ENCODE assay signal across 1 cellular context in the genomic region with DNA sequence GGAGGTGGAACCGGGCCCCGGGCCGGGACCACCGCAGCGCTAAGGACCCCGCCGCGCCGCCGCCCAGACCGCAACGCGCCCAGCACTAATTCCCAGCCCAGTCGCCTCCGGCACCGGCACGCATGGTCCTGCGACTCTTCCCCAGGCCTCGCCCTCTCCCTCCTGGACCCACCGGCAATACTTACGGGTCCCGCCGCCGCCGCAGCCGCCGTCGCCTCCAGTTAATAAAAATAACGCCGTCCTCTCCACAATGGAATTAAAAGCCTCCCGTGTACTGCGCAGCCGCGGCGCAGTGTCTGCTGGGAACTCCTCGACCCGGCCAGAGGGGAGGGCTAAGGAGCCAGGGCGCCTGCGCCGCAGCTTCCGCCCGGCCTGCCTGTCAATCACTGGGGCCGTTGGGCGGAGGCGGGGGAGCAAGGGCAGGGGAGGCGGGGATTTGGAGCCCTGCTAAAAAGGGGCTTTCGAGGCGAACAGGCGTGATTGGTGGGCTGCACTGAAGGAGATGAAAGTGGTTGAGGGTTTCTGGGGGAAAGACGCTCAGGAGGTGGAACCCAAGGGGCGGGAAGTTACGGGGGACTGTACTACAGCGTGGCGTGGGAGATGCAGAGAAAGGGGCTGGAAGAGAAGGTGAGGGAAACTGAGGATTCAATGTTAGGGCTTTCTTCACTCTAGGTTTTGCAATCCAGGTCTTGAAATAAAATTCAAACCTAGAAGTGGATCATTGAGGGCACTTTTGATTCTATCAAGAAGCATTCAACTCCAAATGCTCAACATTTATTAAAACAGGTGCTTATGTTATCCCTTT.
A peak's percentile ranks its signal among the peaks of the same experiment; 100 is the strongest.
TF ChIP-seq lines count a peak whose summit lies in the region.

A gene with protein sequence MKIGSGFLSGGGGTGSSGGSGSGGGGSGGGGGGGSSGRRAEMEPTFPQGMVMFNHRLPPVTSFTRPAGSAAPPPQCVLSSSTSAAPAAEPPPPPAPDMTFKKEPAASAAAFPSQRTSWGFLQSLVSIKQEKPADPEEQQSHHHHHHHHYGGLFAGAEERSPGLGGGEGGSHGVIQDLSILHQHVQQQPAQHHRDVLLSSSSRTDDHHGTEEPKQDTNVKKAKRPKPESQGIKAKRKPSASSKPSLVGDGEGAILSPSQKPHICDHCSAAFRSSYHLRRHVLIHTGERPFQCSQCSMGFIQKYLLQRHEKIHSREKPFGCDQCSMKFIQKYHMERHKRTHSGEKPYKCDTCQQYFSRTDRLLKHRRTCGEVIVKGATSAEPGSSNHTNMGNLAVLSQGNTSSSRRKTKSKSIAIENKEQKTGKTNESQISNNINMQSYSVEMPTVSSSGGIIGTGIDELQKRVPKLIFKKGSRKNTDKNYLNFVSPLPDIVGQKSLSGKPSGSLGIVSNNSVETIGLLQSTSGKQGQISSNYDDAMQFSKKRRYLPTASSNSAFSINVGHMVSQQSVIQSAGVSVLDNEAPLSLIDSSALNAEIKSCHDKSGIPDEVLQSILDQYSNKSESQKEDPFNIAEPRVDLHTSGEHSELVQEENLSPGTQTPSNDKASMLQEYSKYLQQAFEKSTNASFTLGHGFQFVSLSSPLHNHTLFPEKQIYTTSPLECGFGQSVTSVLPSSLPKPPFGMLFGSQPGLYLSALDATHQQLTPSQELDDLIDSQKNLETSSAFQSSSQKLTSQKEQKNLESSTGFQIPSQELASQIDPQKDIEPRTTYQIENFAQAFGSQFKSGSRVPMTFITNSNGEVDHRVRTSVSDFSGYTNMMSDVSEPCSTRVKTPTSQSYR (minus strand): TSS at position 276 of the 805 bp plus-strand sequence. CDS start 331 bp downstream, outside the sequence.

TF ChIP-seq in K562, 482 proteins besides CTCF, POLR2A, EP300 and RAD21 (continued from another document and continues in another):
- TF ChIP-seq ZNF77 (CRISPR knock-in tag; IDR thresholded peaks at IDR 0.05), result no peak
- no peak for TF ChIP-seq SNRNP70 (optimal IDR thresholded peaks at IDR 0.05; ENCODE audit: low read depth, low read length)
- no peak for TF ChIP-seq SREBF2 (CRISPR knock-in tag; IDR thresholded peaks at IDR 0.05)
- TF ChIP-seq PCBP2 (IDR thresholded peaks at IDR 0.05; ENCODE audit: low read depth, low read length, poor library complexity, severe bottlenecking), result no peak
- TF ChIP-seq ZBTB17 (CRISPR knock-in tag; IDR thresholded peaks at IDR 0.05), result no peak; the same call in 1 of the 2 replicates
- TF ChIP-seq TSC22D4 (tag; IDR thresholded peaks at IDR 0.05), result no peak
- TF ChIP-seq MEF2A (IDR thresholded peaks at IDR 0.05; ENCODE audit: control insufficient read depth, low read depth, low read length), result no peak
- no peak for TF ChIP-seq ZNF76 (CRISPR knock-in tag; IDR thresholded peaks at IDR 0.05; ENCODE audit: borderline replicate concordance)
- TF ChIP-seq, protein P1, sequence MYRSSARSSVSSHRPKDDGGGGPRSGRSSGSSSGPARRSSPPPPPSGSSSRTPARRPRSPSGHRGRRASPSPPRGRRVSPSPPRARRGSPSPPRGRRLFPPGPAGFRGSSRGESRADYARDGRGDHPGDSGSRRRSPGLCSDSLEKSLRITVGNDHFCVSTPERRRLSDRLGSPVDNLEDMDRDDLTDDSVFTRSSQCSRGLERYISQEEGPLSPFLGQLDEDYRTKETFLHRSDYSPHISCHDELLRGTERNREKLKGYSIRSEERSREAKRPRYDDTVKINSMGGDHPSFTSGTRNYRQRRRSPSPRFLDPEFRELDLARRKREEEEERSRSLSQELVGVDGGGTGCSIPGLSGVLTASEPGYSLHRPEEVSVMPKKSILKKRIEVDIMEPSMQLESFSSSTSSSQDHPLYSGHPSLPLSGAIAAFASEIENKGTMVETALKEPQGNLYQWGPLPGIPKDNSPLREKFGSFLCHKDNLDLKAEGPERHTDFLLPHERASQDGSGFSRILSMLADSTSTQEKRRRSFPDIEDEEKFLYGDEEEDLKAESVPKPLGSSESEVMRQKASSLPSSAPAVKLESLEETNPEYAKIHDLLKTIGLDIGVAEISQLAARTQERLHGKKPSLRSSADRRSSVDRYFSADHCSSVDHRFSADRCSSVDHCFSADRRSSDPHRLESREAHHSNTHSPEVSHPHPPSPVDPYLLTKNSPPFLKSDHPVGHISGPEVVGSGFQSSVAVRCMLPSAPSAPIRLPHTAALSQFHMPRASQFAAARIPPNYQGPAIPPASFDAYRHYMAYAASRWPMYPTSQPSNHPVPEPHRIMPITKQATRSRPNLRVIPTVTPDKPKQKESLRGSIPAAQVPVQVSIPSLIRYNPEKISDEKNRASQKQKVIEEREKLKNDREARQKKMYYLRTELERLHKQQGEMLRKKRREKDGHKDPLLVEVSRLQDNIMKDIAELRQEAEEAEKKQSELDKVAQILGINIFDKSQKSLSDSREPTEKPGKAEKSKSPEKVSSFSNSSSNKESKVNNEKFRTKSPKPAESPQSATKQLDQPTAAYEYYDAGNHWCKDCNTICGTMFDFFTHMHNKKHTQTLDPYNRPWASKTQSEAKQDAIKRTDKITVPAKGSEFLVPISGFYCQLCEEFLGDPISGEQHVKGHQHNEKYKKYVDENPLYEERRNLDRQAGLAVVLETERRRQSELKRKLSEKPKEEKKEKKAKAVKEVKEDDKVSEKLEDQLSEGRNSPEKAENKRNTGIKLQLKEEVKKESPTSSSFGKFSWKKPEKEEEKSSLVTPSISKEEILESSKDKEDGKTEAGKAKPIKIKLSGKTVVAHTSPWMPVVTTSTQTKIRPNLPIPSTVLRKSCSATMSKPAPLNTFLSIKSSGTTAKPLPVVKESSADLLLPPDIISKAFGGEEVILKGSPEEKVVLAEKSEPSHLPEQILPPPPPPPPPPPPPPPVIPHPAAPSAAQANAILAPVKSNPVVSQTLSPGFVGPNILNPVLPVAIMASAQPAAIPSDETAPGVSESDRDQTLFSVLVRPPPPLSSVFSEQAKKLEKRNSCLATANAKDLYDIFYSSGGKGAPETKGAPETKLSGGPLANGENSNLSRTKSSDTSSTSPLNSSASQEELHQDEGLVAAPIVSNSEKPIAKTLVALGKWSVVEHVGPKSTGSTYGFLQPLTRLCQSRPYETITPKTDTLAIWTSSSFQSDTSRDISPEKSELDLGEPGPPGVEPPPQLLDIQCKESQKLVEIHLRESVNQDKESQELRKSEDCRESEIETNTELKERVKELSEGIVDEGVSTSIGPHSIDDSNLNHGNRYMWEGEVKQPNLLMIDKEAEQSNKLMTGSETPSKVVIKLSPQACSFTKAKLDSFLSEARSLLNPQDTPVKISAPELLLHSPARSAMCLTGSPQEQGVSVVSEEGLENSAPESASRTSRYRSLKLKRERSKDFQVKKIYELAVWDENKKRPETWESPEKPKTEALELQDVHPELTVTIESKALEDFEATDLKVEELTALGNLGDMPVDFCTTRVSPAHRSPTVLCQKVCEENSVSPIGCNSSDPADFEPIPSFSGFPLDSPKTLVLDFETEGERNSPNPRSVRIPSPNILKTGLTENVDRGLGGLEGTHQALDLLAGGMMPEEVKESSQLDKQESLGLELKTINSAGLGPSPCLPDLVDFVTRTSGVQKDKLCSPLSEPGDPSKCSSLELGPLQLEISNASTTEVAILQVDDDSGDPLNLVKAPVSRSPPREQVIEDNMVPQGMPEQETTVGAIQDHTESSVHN (IDR thresholded peaks at IDR 0.05; ENCODE audit: borderline replicate concordance in 1 of 2, low read depth in 1 of 2), result no peak
- TF ChIP-seq ETV6 (IDR thresholded peaks at IDR 0.05; ENCODE audit: borderline replicate concordance in 1 of 2, low read depth in 2 of 2, low read length in 1 of 2), result no peak
- TF ChIP-seq ETV6 (CRISPR knock-in tag; IDR thresholded peaks at IDR 0.05; ENCODE audit: borderline replicate concordance), result no peak
- TF ChIP-seq, protein P2, sequence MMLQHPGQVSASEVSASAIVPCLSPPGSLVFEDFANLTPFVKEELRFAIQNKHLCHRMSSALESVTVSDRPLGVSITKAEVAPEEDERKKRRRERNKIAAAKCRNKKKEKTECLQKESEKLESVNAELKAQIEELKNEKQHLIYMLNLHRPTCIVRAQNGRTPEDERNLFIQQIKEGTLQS (IDR thresholded peaks at IDR 0.05), result no peak
- TF ChIP-seq, protein P2 (CRISPR knock-in tag; conservative IDR thresholded peaks at IDR 0.05), result no peak; the same call in 1 of the 2 replicates
- TF ChIP-seq NCOA1 (IDR thresholded peaks at IDR 0.05; ENCODE audit: low read depth), result 0 out of 2 replicates have a peak, but pooled peaks have one; percentile 18
- TF ChIP-seq CBX5 (IDR thresholded peaks at IDR 0.05; ENCODE audit: borderline replicate concordance, low read depth), result no peak
- no peak for TF ChIP-seq ARID2 (IDR thresholded peaks at IDR 0.05)
- TF ChIP-seq, protein P3, sequence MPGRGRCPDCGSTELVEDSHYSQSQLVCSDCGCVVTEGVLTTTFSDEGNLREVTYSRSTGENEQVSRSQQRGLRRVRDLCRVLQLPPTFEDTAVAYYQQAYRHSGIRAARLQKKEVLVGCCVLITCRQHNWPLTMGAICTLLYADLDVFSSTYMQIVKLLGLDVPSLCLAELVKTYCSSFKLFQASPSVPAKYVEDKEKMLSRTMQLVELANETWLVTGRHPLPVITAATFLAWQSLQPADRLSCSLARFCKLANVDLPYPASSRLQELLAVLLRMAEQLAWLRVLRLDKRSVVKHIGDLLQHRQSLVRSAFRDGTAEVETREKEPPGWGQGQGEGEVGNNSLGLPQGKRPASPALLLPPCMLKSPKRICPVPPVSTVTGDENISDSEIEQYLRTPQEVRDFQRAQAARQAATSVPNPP (IDR thresholded peaks at IDR 0.05; ENCODE audit: borderline replicate concordance, insufficient read depth, insufficient read length), result no peak
- TF ChIP-seq CC2D1A (IDR thresholded peaks at IDR 0.05), result no peak
- TF ChIP-seq ZNF282 (CRISPR knock-in tag; IDR thresholded peaks at IDR 0.05), result no peak
- no peak for TF ChIP-seq ZNF140 (CRISPR knock-in tag; IDR thresholded peaks at IDR 0.05)
- TF ChIP-seq ETS2 (tag; IDR thresholded peaks at IDR 0.05; ENCODE audit: borderline replicate concordance, poor library complexity, severe bottlenecking), result no peak
- no peak for TF ChIP-seq FOXJ3 (CRISPR knock-in tag; IDR thresholded peaks at IDR 0.05)
- no peak for TF ChIP-seq NONO (IDR thresholded peaks at IDR 0.05; ENCODE audit: low read depth in 2 of 2, low read length in 1 of 2)
- no peak; the same call in 1 of the 2 replicates for TF ChIP-seq SMARCE1 (IDR thresholded peaks at IDR 0.05)
- TF ChIP-seq, protein P4, sequence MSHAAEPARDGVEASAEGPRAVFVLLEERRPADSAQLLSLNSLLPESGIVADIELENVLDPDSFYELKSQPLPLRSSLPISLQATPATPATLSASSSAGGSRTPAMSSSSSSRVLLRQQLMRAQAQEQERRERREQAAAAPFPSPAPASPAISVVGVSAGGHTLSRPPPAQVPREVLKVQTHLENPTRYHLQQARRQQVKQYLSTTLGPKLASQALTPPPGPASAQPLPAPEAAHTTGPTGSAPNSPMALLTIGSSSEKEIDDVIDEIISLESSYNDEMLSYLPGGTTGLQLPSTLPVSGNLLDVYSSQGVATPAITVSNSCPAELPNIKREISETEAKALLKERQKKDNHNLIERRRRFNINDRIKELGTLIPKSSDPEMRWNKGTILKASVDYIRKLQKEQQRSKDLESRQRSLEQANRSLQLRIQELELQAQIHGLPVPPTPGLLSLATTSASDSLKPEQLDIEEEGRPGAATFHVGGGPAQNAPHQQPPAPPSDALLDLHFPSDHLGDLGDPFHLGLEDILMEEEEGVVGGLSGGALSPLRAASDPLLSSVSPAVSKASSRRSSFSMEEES (CRISPR knock-in tag; IDR thresholded peaks at IDR 0.05), result no peak
- TF ChIP-seq CHCHD3 (CRISPR knock-in tag; IDR thresholded peaks at IDR 0.05), result no peak
- TF ChIP-seq, protein P5, sequence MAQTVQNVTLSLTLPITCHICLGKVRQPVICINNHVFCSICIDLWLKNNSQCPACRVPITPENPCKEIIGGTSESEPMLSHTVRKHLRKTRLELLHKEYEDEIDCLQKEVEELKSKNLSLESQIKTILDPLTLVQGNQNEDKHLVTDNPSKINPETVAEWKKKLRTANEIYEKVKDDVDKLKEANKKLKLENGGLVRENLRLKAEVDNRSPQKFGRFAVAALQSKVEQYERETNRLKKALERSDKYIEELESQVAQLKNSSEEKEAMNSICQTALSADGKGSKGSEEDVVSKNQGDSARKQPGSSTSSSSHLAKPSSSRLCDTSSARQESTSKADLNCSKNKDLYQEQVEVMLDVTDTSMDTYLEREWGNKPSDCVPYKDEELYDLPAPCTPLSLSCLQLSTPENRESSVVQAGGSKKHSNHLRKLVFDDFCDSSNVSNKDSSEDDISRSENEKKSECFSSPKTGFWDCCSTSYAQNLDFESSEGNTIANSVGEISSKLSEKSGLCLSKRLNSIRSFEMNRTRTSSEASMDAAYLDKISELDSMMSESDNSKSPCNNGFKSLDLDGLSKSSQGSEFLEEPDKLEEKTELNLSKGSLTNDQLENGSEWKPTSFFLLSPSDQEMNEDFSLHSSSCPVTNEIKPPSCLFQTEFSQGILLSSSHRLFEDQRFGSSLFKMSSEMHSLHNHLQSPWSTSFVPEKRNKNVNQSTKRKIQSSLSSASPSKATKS (CRISPR knock-in tag; IDR thresholded peaks at IDR 0.05), result no peak
- no peak for TF ChIP-seq ZNF785 (CRISPR knock-in tag; IDR thresholded peaks at IDR 0.05)
- TF ChIP-seq ZNF354B (CRISPR knock-in tag; IDR thresholded peaks at IDR 0.05), result no peak
- no peak for TF ChIP-seq ASH1L (IDR thresholded peaks at IDR 0.05; ENCODE audit: borderline replicate concordance, low read depth, partially characterized antibody)
- TF ChIP-seq, protein P6, sequence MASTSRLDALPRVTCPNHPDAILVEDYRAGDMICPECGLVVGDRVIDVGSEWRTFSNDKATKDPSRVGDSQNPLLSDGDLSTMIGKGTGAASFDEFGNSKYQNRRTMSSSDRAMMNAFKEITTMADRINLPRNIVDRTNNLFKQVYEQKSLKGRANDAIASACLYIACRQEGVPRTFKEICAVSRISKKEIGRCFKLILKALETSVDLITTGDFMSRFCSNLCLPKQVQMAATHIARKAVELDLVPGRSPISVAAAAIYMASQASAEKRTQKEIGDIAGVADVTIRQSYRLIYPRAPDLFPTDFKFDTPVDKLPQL (IDR thresholded peaks at IDR 0.05; ENCODE audit: extremely low read depth, insufficient read length), result no peak
- TF ChIP-seq, protein P7, sequence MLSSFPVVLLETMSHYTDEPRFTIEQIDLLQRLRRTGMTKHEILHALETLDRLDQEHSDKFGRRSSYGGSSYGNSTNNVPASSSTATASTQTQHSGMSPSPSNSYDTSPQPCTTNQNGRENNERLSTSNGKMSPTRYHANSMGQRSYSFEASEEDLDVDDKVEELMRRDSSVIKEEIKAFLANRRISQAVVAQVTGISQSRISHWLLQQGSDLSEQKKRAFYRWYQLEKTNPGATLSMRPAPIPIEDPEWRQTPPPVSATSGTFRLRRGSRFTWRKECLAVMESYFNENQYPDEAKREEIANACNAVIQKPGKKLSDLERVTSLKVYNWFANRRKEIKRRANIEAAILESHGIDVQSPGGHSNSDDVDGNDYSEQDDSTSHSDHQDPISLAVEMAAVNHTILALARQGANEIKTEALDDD (IDR thresholded peaks at IDR 0.05), result no peak
- no peak for TF ChIP-seq CEBPB (tag; IDR thresholded peaks at IDR 0.05)
- TF ChIP-seq ZNF146 (CRISPR knock-in tag; IDR thresholded peaks at IDR 0.05; ENCODE audit: unreplicated experiment), result no peak
- TF ChIP-seq, protein P8, sequence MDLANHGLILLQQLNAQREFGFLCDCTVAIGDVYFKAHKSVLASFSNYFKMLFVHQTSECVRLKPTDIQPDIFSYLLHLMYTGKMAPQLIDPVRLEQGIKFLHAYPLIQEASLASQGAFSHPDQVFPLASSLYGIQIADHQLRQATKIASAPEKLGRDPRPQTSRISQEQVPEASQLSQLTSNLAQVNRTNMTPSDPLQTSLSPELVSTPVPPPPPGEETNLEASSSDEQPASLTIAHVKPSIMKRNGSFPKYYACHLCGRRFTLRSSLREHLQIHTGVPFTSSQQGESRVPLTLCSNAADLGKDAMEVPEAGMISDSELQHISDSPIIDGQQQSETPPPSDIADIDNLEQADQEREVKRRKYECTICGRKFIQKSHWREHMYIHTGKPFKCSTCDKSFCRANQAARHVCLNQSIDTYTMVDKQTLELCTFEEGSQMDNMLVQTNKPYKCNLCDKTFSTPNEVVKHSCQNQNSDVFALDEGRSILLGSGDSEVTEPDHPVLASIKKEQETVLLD (IDR thresholded peaks at IDR 0.05), result peak; percentile 94
